In the genomic region with DNA sequence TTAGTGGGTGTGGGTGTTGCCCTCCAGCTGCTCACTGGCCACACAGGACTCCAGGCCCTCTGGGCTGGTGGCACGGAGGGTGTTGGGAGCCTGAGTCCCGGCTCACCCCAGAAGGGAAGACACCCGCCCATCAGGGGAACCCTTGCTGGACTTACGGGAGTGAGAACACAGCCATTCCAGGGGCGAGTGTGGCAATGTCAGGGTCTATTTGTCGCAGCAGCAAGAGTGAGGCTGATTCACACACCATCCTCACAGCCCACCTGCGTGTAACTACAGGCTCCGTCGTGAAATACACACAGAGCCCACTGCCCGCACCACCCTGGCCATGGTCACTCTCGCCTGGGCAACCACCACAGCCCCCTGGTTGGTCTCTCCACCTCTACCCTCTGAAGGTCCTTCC, we compare ENCODE assay signal across 30 cellular contexts. TPM values are rescaled to one million over a fixed set of nuclear protein-coding genes. Genes with fewer than 3 reads are reported as not detected.
"Had no signal": no experiment of that assay in that cellular context is flagged by ENCODE, and none has a peak within 500 bp of the region (broad histone marks: within the 10 kb centered on the region; RNA-seq: fewer than 3 reads in every experiment).

No MANE protein-coding gene starts in this region.

- H3K36me3 Mint-ChIP-seq: memory B cell, mesothelial cell of epicardium, natural killer cell had no signal

- H3K27me3 ChIP-seq: dorsolateral prefrontal cortex, hepatocyte, testis had no signal

- H3K4me2 ChIP-seq: hepatocyte had no signal

- H3K27ac Mint-ChIP-seq: memory B cell; mesothelial cell of epicardium; natural killer cell; stimulated activated memory B cell treated with anti-CD40 and anti-IgM and Interleukin-4, amounts not matched to agents 10 μg/mL and 1 μg/mL and 100 μg/mL, for 72 hours had no signal

- H3K36me3 ChIP-seq: left ventricle myocardium inferior, lower lobe of right lung, transverse colon had no signal

- DNase-seq: cortex of kidney; dorsolateral prefrontal cortex; effector CD8-positive, alpha-beta T cell; foreskin melanocyte; head of caudate nucleus; kidney; left cardiac atrium; left ventricle myocardium inferior; lower lobe of right lung; natural killer cell; psoas muscle; spleen; stimulated activated CD4-positive, alpha-beta T cell treated with anti-CD3 and anti-CD28 coated beads, Interleukin-15, amount 100 ng/mL, for 24 hours; stimulated activated CD4-positive, alpha-beta T cell treated with anti-CD3 and anti-CD28 coated beads, Interleukin-1b, Interleukin-23, amount 100 ng/mL, for 48 hours; stimulated activated CD4-positive, alpha-beta T cell treated with anti-CD3 and anti-CD28 coated beads, Interleukin-4, amount 100 ng/mL, for 24 hours; stimulated activated naive CD8-positive, alpha-beta T cell treated with anti-CD3 and anti-CD28 coated beads, Interleukin-15, amount 100 ng/mL, for 72 hours; testis; transverse colon had no signal

- H3K79me2 ChIP-seq: hepatocyte had no signal

- H3K4me1 Mint-ChIP-seq: memory B cell; mesothelial cell of epicardium; natural killer cell; stimulated activated memory B cell treated with anti-CD40 and anti-IgM and Interleukin-4, amounts not matched to agents 10 μg/mL and 1 μg/mL and 100 μg/mL, for 72 hours; stimulated activated naive CD8-positive, alpha-beta T cell treated with anti-CD3 and anti-CD28 coated beads, Interleukin-15, amount 100 ng/mL, for 72 hours had no signal

- H3K4me1 ChIP-seq: lower lobe of right lung, psoas muscle, transverse colon had no signal

- FAIRE-seq: kidney had no signal

- H3K4me3 Mint-ChIP-seq: memory B cell; mesothelial cell of epicardium; natural killer cell; stimulated activated memory B cell treated with anti-CD40 and anti-IgM and Interleukin-4, amounts not matched to agents 10 μg/mL and 1 μg/mL and 100 μg/mL, for 72 hours; stimulated activated naive CD8-positive, alpha-beta T cell treated with anti-CD3 and anti-CD28 coated beads, Interleukin-15, amount 100 ng/mL, for 72 hours had no signal

- ATAC-seq: left cardiac atrium; lower lobe of right lung; natural killer cell; psoas muscle; sciatic nerve; stimulated activated memory B cell treated with anti-CD40 and anti-IgM and Interleukin-4, amounts not matched to agents 10 μg/mL and 1 μg/mL and 100 μg/mL, for 72 hours; stimulated activated naive CD8-positive, alpha-beta T cell treated with anti-CD3 and anti-CD28 coated beads, Interleukin-15, amount 100 ng/mL, for 72 hours had no signal

- H3K27ac ChIP-seq: dorsolateral prefrontal cortex, hepatocyte, left ventricle myocardium inferior, lower lobe of right lung, psoas muscle, spleen, testis, transverse colon had no signal

- H3K9me3 Mint-ChIP-seq: memory B cell; mesothelial cell of epicardium; natural killer cell; stimulated activated memory B cell treated with anti-CD40 and anti-IgM and Interleukin-4, amounts not matched to agents 10 μg/mL and 1 μg/mL and 100 μg/mL, for 72 hours; stimulated activated naive CD8-positive, alpha-beta T cell treated with anti-CD3 and anti-CD28 coated beads, Interleukin-15, amount 100 ng/mL, for 72 hours had no signal

- H3K9me3 ChIP-seq: left ventricle myocardium inferior, lower lobe of right lung, psoas muscle, spleen, testis, transverse colon had no signal

- H3K27me3 Mint-ChIP-seq: stimulated activated naive CD8-positive, alpha-beta T cell treated with anti-CD3 and anti-CD28 coated beads, Interleukin-15, amount 100 ng/mL, for 72 hours had no signal

- H3K4me3 ChIP-seq: dorsolateral prefrontal cortex, hepatocyte, left ventricle myocardium inferior, lower lobe of right lung, psoas muscle, spleen, testis, transverse colon had no signal

- H2AFZ ChIP-seq: hepatocyte had no signal

RNA-seq across cellular contexts. Expression of gene PVALEF, which starts 18.5 kb away (rescaled TPM):
- total RNA-seq: hepatocyte, kidney, left cardiac atrium, left ventricle myocardium inferior, lower lobe of right lung, mucosa of gallbladder, myocyte, natural killer cell, osteoblast, psoas muscle, sciatic nerve, skeletal muscle tissue, spleen, subcutaneous adipose tissue, testis, transverse colon, ureter had no signal
- polyA plus RNA-seq: esophagus, psoas muscle, spleen had no signal
